ENCODE assay signal across 21 cellular contexts in genomic region chr10:79995979-79996629, GRCh38. TPM values are rescaled to one million over a fixed set of nuclear protein-coding genes. Genes with fewer than 3 reads are reported as not detected.
DNase-seq lines count a peak whose midpoint lies in the region; ATAC-seq, FAIRE-seq and TF ChIP-seq lines count a peak whose summit lies in the region.
"Had no signal": no experiment of that assay in that cellular context is flagged by ENCODE, and none has a peak within 500 bp of the region (broad histone marks: within the 10 kb centered on the region; RNA-seq: fewer than 3 reads in every experiment).

No MANE protein-coding gene starts in this region.

- no peak overlapping the region for H2AFZ ChIP-seq in PC-3 (ENCODE audit: low read length)

- no peak overlapping the region for H3K4me2 ChIP-seq in PC-3 (ENCODE audit: low read length)
- H3K4me2 ChIP-seq: BLaER1 treated with 17β-estradiol and CSF1 and Interleukin-3, amounts not matched to agents 10 nM and 100 nM had no signal

- WGBS in pancreas, 2 donors: 11 to 12% methylated on average over 1 of the region's 1 CpG

- no peaks in the 10 kb centered on the region for H4K20me1 ChIP-seq in PC-3 (ENCODE audit: low read length)
- H4K20me1 ChIP-seq: BLaER1 treated with 17β-estradiol and CSF1 and Interleukin-3, amounts not matched to agents 10 nM and 100 nM had no signal

- POLR2A ChIA-PET in PC-3 (lab: Charles Lee; ENCODE audit: unreplicated experiment): no interaction called here

- CTCF ChIA-PET in PC-3 (lab: Charles Lee): no interaction called here

- DNase-seq in GM03348 (ENCODE audit: low spot score) (peak; percentile 16), NCI-H1694 treated with DMSO at 0.1 percent for 48 hours (lab: John Stamatoyannopoulos, UW) (peak; percentile 30), PC-3 (no peak), pancreas (peak; percentile 38 to 60 (median 40)), frontal cortex (ENCODE audit: low spot score in 2 of 2) (no peak)
- DNase-seq: DMS79, HCEC 1CT, IMR-90, Kasumi-1, NCI-H1436 treated with DMSO at 0.1 percent for 48 hours, NCI-H526 treated with DMSO at 0.1 percent for 48 hours, Right ventricle myocardium superior had no signal

- H3K4me1 ChIP-seq in PC-3 (ENCODE audit: insufficient read depth, low read length) (peaks cover 6% of the 10 kb centered on the region), pancreas (peaks cover 0 to 4% (median 0%) of the 10 kb centered on the region in 3 donors)
- H3K4me1 ChIP-seq: BLaER1 treated with 17β-estradiol and CSF1 and Interleukin-3, amounts not matched to agents 10 nM and 100 nM had no signal

- H3F3A ChIP-seq in PC-3 (ENCODE audit: low read length, unreplicated experiment): no peaks in the 10 kb centered on the region

- H3K27me3 ChIP-seq in PC-3 (ENCODE audit: low read length): peaks cover 18% of the 10 kb centered on the region
- no peaks in the 10 kb centered on the region for H3K27me3 ChIP-seq in pancreas
- H3K27me3 ChIP-seq: BLaER1 treated with 17β-estradiol and CSF1 and Interleukin-3, amounts not matched to agents 10 nM and 100 nM had no signal

- no peak overlapping the region for H3K9ac ChIP-seq in PC-3 (ENCODE audit: low read length)
- H3K9ac ChIP-seq: BLaER1 treated with 17β-estradiol and CSF1 and Interleukin-3, amounts not matched to agents 10 nM and 100 nM had no signal

- H3K27ac ChIP-seq in PC-3 (ENCODE audit: low read length) (no peak overlapping the region), pancreas (no peak overlapping the region)
- H3K27ac ChIP-seq: BLaER1 treated with 17β-estradiol and CSF1 and Interleukin-3, amounts not matched to agents 10 nM and 100 nM had no signal

- H3K9me3 ChIP-seq in PC-3 (ENCODE audit: low read length) (peaks cover 19% of the 10 kb centered on the region), pancreas (no peaks in the 10 kb centered on the region)

- intact Hi-C loops in PC-3 (cut with micrococcal nuclease): no loop called here
- intact Hi-C loops in pancreas (cut with DNase I): no loop called here

- H3K4me3 ChIP-seq in PC-3 (ENCODE audit: low read length) (no peak overlapping the region), pancreas (no peak overlapping the region)
- H3K4me3 ChIP-seq: BLaER1 treated with 17β-estradiol and CSF1 and Interleukin-3, amounts not matched to agents 10 nM and 100 nM had no signal

- no peaks in the 10 kb centered on the region for H3K79me2 ChIP-seq in PC-3 (ENCODE audit: low read length)

- FAIRE-seq in pancreas (lab: Jason Lieb, UNC) (no peak), frontal cortex (lab: Jason Lieb, UNC) (no peak)
- FAIRE-seq: GM12891, GM19239 had no signal

- TF ChIP-seq CTCF in PC-3 (conservative IDR thresholded peaks at IDR 0.05; ENCODE audit: low read depth, low read length) (no peak), pancreas (IDR thresholded peaks at IDR 0.05) (no peak)

- no peaks in the 10 kb centered on the region for H3K9me2 ChIP-seq in PC-3 (replicated peaks; ENCODE audit: low read length)

- BruUV-seq in PC-3 (replicated peaks; lab: Mats Ljungman, UMichigan): no TSS peak

- H3K36me3 ChIP-seq in PC-3 (ENCODE audit: low read depth, low read length) (no peaks in the 10 kb centered on the region), pancreas (no peaks in the 10 kb centered on the region)
- H3K36me3 ChIP-seq: BLaER1 treated with 17β-estradiol and CSF1 and Interleukin-3, amounts not matched to agents 10 nM and 100 nM had no signal

- ATAC-seq in PC-3: peak; percentile 41
- ATAC-seq in pancreas: peak; percentile 82 to 91 (median 83)
- ATAC-seq in GM21390 (IDR thresholded peaks at IDR 0.05; ENCODE audit: unreplicated experiment): no peak
- no peak for ATAC-seq in HG03025 (IDR thresholded peaks at IDR 0.05; ENCODE audit: low FRiP score, unreplicated experiment)
- ATAC-seq: Panc1, SK-N-SH treated with all-trans-retinoic acid at 6 μM for 48 hours had no signal

RNA-seq across cellular contexts. Expression of gene SFTPD, which starts 47.2 kb away (rescaled TPM):
- total RNA-seq in PC-3 (2014; rRNA removed) (not detected in 2 replicates), pancreas (1 to 10 TPM; 1.5 to 3.2 (median 2.1) TPM), frontal cortex (0.41 TPM)
- polyA plus RNA-seq in pancreas: 1 to 10 TPM; 1.7 to 5.9 TPM
- total RNA-seq: G401; IMR-90; T-helper 1 cell treated with Interleukin-12 subunit alpha and Interleukin-12 subunit beta and Interleukin-4 antibody, amounts not matched to agents 30 ng/mL and 1 ng/mL, for 36 hours had no signal
- polyA plus RNA-seq: IMR-90 had no signal

Comparison
In these comparisons a context has a peak if more than half of its experiments do, and no peak if none do; other contexts are left out.
1. DNase-seq: peak in GM03348 (single experiment), NCI-H1694 treated with DMSO at 0.1 percent for 48 hours (single experiment) and pancreas (6 of 6); none in PC-3 (single experiment) and frontal cortex (0 of 2).
2. ATAC-seq: peak in PC-3 (single experiment) and pancreas (4 of 4); none in GM21390 (single experiment) and HG03025 (single experiment).